ENCODE assay signal across 8 cellular contexts in genomic region chr3:172675371-172676193, GRCh38. TPM values are rescaled to one million over a fixed set of nuclear protein-coding genes. Genes with fewer than 3 reads are reported as not detected.
DNase-seq lines count a peak whose midpoint lies in the region; ATAC-seq and TF ChIP-seq lines count a peak whose summit lies in the region.

No MANE protein-coding gene starts in this region.

- no peaks in the 10 kb centered on the region for H3K4me1 ChIP-seq in OCI-LY7 (ENCODE audit: insufficient read depth, low read length, poor library complexity, severe bottlenecking)
- no peaks in the 10 kb centered on the region for H3K4me1 ChIP-seq in naive thymus-derived CD4-positive, alpha-beta T cell (ENCODE audit: control insufficient read depth in 2 of 2, insufficient read depth in 2 of 2, low read length in 2 of 2)

- no peaks in the 10 kb centered on the region for H3K9me3 ChIP-seq in OCI-LY7 (ENCODE audit: low read length)
- H3K9me3 ChIP-seq in naive thymus-derived CD4-positive, alpha-beta T cell (ENCODE audit: control insufficient read depth in 2 of 3, low read length in 3 of 3), result no peaks in the 10 kb centered on the region

- H2AFZ ChIP-seq in OCI-LY7 (ENCODE audit: low read length), result no peak overlapping the region

- H3K36me3 ChIP-seq in OCI-LY7 (ENCODE audit: insufficient read depth, low read length), result no peaks in the 10 kb centered on the region
- H3K36me3 ChIP-seq in naive thymus-derived CD4-positive, alpha-beta T cell (ENCODE audit: control insufficient read depth in 2 of 3, insufficient read depth in 3 of 3, low read length in 3 of 3), result no peaks in the 10 kb centered on the region

- peaks cover 0 to 1% (median 0%) of the 10 kb centered on the region in 11 donors for H3K9me3 Mint-ChIP-seq in naive thymus-derived CD4-positive, alpha-beta T cell

- no peak overlapping the region for H3K4me2 ChIP-seq in OCI-LY7 (ENCODE audit: low read length)

- intact Hi-C loops in OCI-LY7 (cut with micrococcal nuclease; ENCODE audit: unreplicated experiment), result no loop called here
- intact Hi-C loops in dorsolateral prefrontal cortex (cut with DNase I), result no loop called here
- intact Hi-C loops in naive thymus-derived CD4-positive, alpha-beta T cell (cut with micrococcal nuclease), result loop anchor here (2.0 to 10.0 kb wide), 3 partner anchors 79 to 369 kb away; no protein-coding TSS in a partner anchor

- POLR2A ChIA-PET in OCI-LY7 (lab: Charles Lee), result interaction anchor here (0.8 to 1.2 kb wide), 2 partner anchors 11 to 17 kb away, joined by 3 read pairs; no protein-coding TSS in a partner anchor
- POLR2A ChIA-PET in naive thymus-derived CD4-positive, alpha-beta T cell (lab: Charles Lee), result interaction anchor here (0.8 kb wide), 1 partner anchor 17 kb away, joined by 3 read pairs; no protein-coding TSS in a partner anchor

- no peak overlapping the region for H3K27ac ChIP-seq in OCI-LY7 (ENCODE audit: low read depth, low read length, poor library complexity, severe bottlenecking)
- no peak overlapping the region for H3K27ac ChIP-seq in dorsolateral prefrontal cortex
- no peak overlapping the region for H3K27ac ChIP-seq in naive thymus-derived CD4-positive, alpha-beta T cell (ENCODE audit: low read depth, low read length)

- no peaks in the 10 kb centered on the region for H3K27me3 Mint-ChIP-seq in naive thymus-derived CD4-positive, alpha-beta T cell

- H3K27me3 ChIP-seq in dorsolateral prefrontal cortex, result no peaks in the 10 kb centered on the region
- no peaks in the 10 kb centered on the region for H3K27me3 ChIP-seq in naive thymus-derived CD4-positive, alpha-beta T cell (ENCODE audit: control insufficient read depth in 2 of 2, insufficient read depth in 2 of 2, low read length in 2 of 2)

- H3K4me1 Mint-ChIP-seq in naive thymus-derived CD4-positive, alpha-beta T cell, result peaks cover 0 to 21% (median 4%) of the 10 kb centered on the region in 7 donors

- no peak overlapping the region for H3K4me3 ChIP-seq in OCI-LY7 (ENCODE audit: low read depth, low read length, poor library complexity, severe bottlenecking)
- H3K4me3 ChIP-seq in dorsolateral prefrontal cortex, result no peak overlapping the region
- H3K4me3 ChIP-seq in naive thymus-derived CD4-positive, alpha-beta T cell (ENCODE audit: low read length), result no peak overlapping the region

- H3K4me3 Mint-ChIP-seq in naive thymus-derived CD4-positive, alpha-beta T cell, result no peak overlapping the region

- peak; percentile 45 for ATAC-seq in HG03432 (IDR thresholded peaks at IDR 0.05; ENCODE audit: unreplicated experiment)
- ATAC-seq in naive thymus-derived CD4-positive, alpha-beta T cell, result peak; percentile 76

- H3K27ac Mint-ChIP-seq in naive thymus-derived CD4-positive, alpha-beta T cell, result no peak overlapping the region

- no peaks in the 10 kb centered on the region for H3K9me2 ChIP-seq in OCI-LY7 (ENCODE audit: insufficient read depth, low read length)

- H3K79me2 ChIP-seq in OCI-LY7 (ENCODE audit: insufficient read depth, low read depth, low read length), result no peaks in the 10 kb centered on the region

- CTCF ChIA-PET in OCI-LY7 (lab: Charles Lee; ENCODE audit: unreplicated experiment), result no interaction called here
- CTCF ChIA-PET in naive thymus-derived CD4-positive, alpha-beta T cell (lab: Charles Lee), result interaction anchor here (0.7 to 1.0 kb wide), 3 partner anchors 15 to 345 kb away, joined by 3 read pairs; no protein-coding TSS in a partner anchor

- peaks cover 0 to 9% (median 5%) of the 10 kb centered on the region in 5 donors for H3K36me3 Mint-ChIP-seq in naive thymus-derived CD4-positive, alpha-beta T cell

- no TSS peak for BruUV-seq in OCI-LY7 (replicated peaks; lab: Mats Ljungman, UMichigan)

- peak; percentile 92 for TF ChIP-seq CTCF in OCI-LY7 (conservative IDR thresholded peaks at IDR 0.05; ENCODE audit: low read length)
- TF ChIP-seq CTCF in dorsolateral prefrontal cortex (IDR thresholded peaks at IDR 0.05 in 54 of 56, conservative IDR thresholded peaks at IDR 0.05 in 2 of 56; ENCODE audit: low read depth in 1 of 56, partially characterized antibody in 56 of 56), result peak; percentile 52 to 82 (median 72)

- peaks cover 4% of the 10 kb centered on the region; the same call in 1 of the 2 replicates for H4K20me1 ChIP-seq in OCI-LY7 (ENCODE audit: insufficient read depth, low read length)

- DNase-seq in DMS153 (lab: John Stamatoyannopoulos, UW), result peak; percentile 28
- DNase-seq in OCI-LY7 (ENCODE audit: low spot score), result peak; percentile 68
- no peak for DNase-seq in dorsolateral prefrontal cortex
- peak in 7 of 9 donors; percentile 10 to 53 (median 38) for DNase-seq in naive thymus-derived CD4-positive, alpha-beta T cell
- no peak for DNase-seq in HuH-7 (ENCODE audit: low spot score)
- no peak for DNase-seq in AG08396 (ENCODE audit: low spot score)
- no peak for DNase-seq in T-helper 9 cell

RNA-seq across cellular contexts. Expression of gene NCEH1, which starts 35.3 kb away (rescaled TPM):
- 2.3 and 2.7 TPM in 2 replicates for total RNA-seq in OCI-LY7 (2014; rRNA removed; shearing (Covaris generic))
- total RNA-seq in OCI-LY7 (2022) (7.8 and 8.2 TPM in 2 replicates), dorsolateral prefrontal cortex (100 to 1,000 TPM in 31 of 120 experiments, 10 to 100 TPM in 89; 23.9 to 144 (median 88.4) TPM)
- total RNA-seq in naive thymus-derived CD4-positive, alpha-beta T cell, result 1 to 10 TPM; 3.2 to 8.9 (median 4.8) TPM
- 1 to 10 TPM; 1.2 to 2.9 TPM for polyA plus RNA-seq in naive thymus-derived CD4-positive, alpha-beta T cell

Comparison
In these comparisons a context has a peak if more than half of its experiments do, and no peak if none do; other contexts are left out.
1. DNase-seq: peak in DMS153 (single experiment), OCI-LY7 (single experiment) and naive thymus-derived CD4-positive, alpha-beta T cell (7 of 9); none in dorsolateral prefrontal cortex (0 of 10), HuH-7 (single experiment), AG08396 (single experiment) and T-helper 9 cell (single experiment).
2. intact Hi-C loops: an anchor here in naive thymus-derived CD4-positive, alpha-beta T cell (2.0 to 10.0 kb wide); none called in OCI-LY7 and dorsolateral prefrontal cortex.